ENCODE assay signal across 27 cellular contexts in genomic region chr15:36185438-36185837, GRCh38.
"Had no signal": no experiment of that assay in that cellular context is flagged by ENCODE, and none has a peak within 500 bp of the region (broad histone marks: within the 10 kb centered on the region; RNA-seq: fewer than 3 reads in every experiment).

No MANE protein-coding gene starts in this region.

- H3K36me3 ChIP-seq: heart right ventricle, right atrium auricular region, tibial artery, upper lobe of right lung had no signal

- FAIRE-seq: bronchial epithelial cell, colon, endometrium had no signal

- H2AFZ ChIP-seq: parathyroid adenoma had no signal

- DNase-seq: activated B cell treated with CpG ODN at 0.5 μM for 24 hours; activated CD8-positive, alpha-beta memory T cell treated with anti-CD3 and anti-CD28 coated beads, Interleukin-2, amount 10 ng/mL, durations not matched to agents 7 days and 5 days; activated CD8-positive, alpha-beta T cell treated with anti-CD3 and anti-CD28 coated beads, Interleukin-2, amount 10 ng/mL, durations not matched to agents 7 days and 5 days; activated naive CD4-positive, alpha-beta T cell; activated T-cell treated with anti-CD3 and anti-CD28 coated beads, Interleukin-2, amount 50 U/mL, for 48 hours; anterior cingulate cortex; dermis blood vessel endothelial cell; effector CD4-positive, alpha-beta T cell; foreskin keratinocyte; heart right ventricle; midbrain; naive thymus-derived CD4-positive, alpha-beta T cell; nucleus accumbens; stimulated activated CD4-positive, alpha-beta T cell treated with anti-CD3 and anti-CD28 coated beads, Interleukin-1b, Interleukin-23, amount 100 ng/mL, for 48 hours; stimulated activated CD4-positive, alpha-beta T cell treated with anti-CD3 and anti-CD28 coated beads, Interleukin-4, amount 100 ng/mL, for 4 hours; stimulated activated CD8-positive, alpha-beta memory T cell treated with anti-CD3 and anti-CD28 coated beads, Interleukin-4, amount 100 ng/mL, for 48 hours; stimulated activated naive CD8-positive, alpha-beta T cell treated with anti-CD3 and anti-CD28 coated beads, Interleukin-15, amount 100 ng/mL, for 72 hours; tibial artery; upper lobe of right lung had no signal

- H3K79me2 ChIP-seq: parathyroid adenoma had no signal

- H3K4me3 ChIP-seq: heart right ventricle, right atrium auricular region, smooth muscle cell, tibial artery, upper lobe of right lung had no signal

- H3K27me3 ChIP-seq: foreskin keratinocyte, heart right ventricle, right atrium auricular region, tibial artery, upper lobe of right lung had no signal

- H3K27ac ChIP-seq: foreskin keratinocyte, heart right ventricle, parathyroid adenoma, right atrium auricular region, tibial artery, upper lobe of right lung had no signal

- H3K4me1 ChIP-seq: foreskin keratinocyte, heart right ventricle, parathyroid adenoma, right atrium auricular region, tibial artery, upper lobe of right lung had no signal

- H3K4me2 ChIP-seq: smooth muscle cell had no signal

- ATAC-seq: activated CD8-positive, alpha-beta memory T cell treated with anti-CD3 and anti-CD28 coated beads, Interleukin-2, amount 10 ng/mL, durations not matched to agents 7 days and 5 days; activated CD8-positive, alpha-beta T cell treated with anti-CD3 and anti-CD28 coated beads, Interleukin-2, amount 10 ng/mL, durations not matched to agents 7 days and 5 days; activated naive CD4-positive, alpha-beta T cell treated with anti-CD3 and anti-CD28 coated beads, Interleukin-2, amount 50 U/mL, for 72 hours; foreskin keratinocyte; heart right ventricle; naive thymus-derived CD4-positive, alpha-beta T cell; stimulated activated memory B cell treated with anti-CD40 and anti-IgM and Interleukin-4, amounts not matched to agents 10 μg/mL and 1 μg/mL and 100 μg/mL, for 72 hours; stimulated activated naive CD8-positive, alpha-beta T cell treated with anti-CD3 and anti-CD28 coated beads, Interleukin-15, amount 100 ng/mL, for 72 hours; upper lobe of right lung had no signal

- H3K9me3 ChIP-seq: tibial artery, upper lobe of right lung had no signal

- H3K9ac ChIP-seq: parathyroid adenoma had no signal
